ENCODE assay signal across 1 cellular context in the genomic region with DNA sequence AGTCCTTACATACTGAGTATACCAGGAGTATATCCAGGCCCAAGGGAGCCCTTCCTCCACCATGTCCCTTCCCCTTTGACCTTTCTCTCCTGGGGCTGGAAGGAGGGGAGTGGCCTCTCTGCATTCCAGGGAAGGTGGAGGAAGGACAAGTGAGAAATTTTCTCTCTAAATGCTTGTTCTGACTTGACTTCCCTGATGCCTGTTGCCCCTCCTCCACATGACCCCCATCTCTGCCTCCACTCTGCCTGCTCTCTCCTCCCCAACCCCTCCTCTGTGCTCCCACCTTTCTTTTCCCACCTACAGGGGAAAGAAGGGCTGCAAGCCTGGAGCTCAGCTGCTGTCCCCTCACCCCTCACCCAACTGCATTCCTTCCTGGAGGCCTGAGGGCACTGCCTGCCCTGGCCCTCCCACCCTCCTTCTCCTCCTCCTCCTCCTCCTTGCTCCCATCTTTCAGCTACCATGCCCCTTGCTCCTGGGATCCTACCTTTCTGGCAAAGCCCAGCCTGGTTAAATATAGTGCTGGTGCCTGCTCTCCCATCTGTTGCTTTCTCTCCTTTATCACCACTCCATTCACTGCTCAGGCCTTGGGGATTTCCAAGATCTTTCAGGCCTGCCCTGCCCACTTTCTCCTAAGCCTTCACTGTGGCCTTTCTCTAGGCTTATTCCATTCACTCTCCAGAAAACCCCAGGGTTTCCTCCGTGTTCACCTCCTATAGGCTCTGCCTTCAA.
TF ChIP-seq lines count a peak whose summit lies in the region.

No MANE protein-coding gene starts in this region.

TF ChIP-seq in endothelial cell of umbilical vein, 7 proteins besides CTCF, POLR2A, EP300 and RAD21:
- TF ChIP-seq GATA2 (IDR thresholded peaks at IDR 0.05; ENCODE audit: insufficient read depth, insufficient read length, low read depth, low read length) (no peak), JUN (IDR thresholded peaks at IDR 0.05; ENCODE audit: borderline replicate concordance, insufficient read depth, insufficient read length, low read depth) (no peak), POLR2AphosphoS5 (IDR thresholded peaks at IDR 0.05; ENCODE audit: insufficient read depth, low read depth, low read length) (no peak), FOS (IDR thresholded peaks at IDR 0.05; ENCODE audit: borderline replicate concordance, insufficient read depth, low read length) (no peak)
- TF ChIP-seq, protein P1, sequence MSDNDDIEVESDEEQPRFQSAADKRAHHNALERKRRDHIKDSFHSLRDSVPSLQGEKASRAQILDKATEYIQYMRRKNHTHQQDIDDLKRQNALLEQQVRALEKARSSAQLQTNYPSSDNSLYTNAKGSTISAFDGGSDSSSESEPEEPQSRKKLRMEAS (IDR thresholded peaks at IDR 0.05; ENCODE audit: insufficient read depth, insufficient read length) = no peak
